In the genomic region with DNA sequence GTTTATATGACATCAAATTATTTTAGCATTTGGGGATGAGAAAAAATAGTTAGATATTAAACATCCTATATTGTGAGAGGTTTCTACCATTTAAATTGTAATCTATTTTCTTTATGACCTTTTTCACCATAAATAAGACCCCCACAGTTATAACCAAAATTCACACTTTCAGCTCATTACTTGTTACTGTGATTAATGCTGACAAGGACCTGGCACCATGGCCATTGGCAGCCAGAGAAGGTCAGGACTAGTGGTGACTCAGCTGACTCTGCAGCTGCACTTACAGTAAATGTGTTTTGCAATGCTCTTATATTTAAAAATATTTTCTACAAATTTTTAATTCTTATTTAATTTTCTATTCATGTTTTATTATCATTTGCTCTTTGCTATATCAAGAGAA, we compare ENCODE assay signal across 1 cellular context.
TF ChIP-seq lines count a peak whose summit lies in the region.

No MANE protein-coding gene starts in this region.

TF ChIP-seq in HepG2, 621 proteins besides CTCF, POLR2A, EP300 and RAD21 (continued from another document):
- TF ChIP-seq SOX6 (IDR thresholded peaks at IDR 0.05) (no peak), SOX6 (CRISPR knock-in tag; IDR thresholded peaks at IDR 0.05) (no peak), ZNF326 (CRISPR knock-in tag; IDR thresholded peaks at IDR 0.05; ENCODE audit: borderline replicate concordance) (no peak), TP53 (CRISPR knock-in tag; conservative IDR thresholded peaks at IDR 0.05) (no peak), ZNF7 (CRISPR knock-in tag; IDR thresholded peaks at IDR 0.05) (no peak), SP1 (IDR thresholded peaks at IDR 0.05) (no peak), SP1 (CRISPR knock-in tag; IDR thresholded peaks at IDR 0.05) (no peak)
- TF ChIP-seq, protein P1, sequence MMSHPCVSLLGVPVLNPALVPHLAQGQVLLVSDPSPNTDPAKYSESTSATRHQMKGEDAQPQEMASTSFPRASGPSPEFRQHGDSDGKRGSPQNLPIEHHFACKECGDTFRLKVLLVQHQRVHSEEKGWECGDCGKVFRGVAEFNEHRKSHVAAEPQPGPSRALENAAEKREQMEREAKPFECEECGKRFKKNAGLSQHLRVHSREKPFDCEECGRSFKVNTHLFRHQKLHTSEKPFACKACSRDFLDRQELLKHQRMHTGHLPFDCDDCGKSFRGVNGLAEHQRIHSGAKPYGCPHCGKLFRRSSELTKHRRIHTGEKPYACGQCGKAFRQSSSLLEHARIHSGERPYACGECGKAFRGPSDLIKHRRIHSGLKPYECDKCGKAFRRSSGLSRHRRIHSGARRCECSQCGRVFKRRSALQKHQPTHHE (CRISPR knock-in tag; IDR thresholded peaks at IDR 0.05; ENCODE audit: borderline replicate concordance): no peak
- TF ChIP-seq, protein P2, sequence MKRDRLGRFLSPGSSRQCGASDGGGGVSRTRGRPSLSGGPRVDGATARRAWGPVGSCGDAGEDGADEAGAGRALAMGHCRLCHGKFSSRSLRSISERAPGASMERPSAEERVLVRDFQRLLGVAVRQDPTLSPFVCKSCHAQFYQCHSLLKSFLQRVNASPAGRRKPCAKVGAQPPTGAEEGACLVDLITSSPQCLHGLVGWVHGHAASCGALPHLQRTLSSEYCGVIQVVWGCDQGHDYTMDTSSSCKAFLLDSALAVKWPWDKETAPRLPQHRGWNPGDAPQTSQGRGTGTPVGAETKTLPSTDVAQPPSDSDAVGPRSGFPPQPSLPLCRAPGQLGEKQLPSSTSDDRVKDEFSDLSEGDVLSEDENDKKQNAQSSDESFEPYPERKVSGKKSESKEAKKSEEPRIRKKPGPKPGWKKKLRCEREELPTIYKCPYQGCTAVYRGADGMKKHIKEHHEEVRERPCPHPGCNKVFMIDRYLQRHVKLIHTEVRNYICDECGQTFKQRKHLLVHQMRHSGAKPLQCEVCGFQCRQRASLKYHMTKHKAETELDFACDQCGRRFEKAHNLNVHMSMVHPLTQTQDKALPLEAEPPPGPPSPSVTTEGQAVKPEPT (CRISPR knock-in tag; IDR thresholded peaks at IDR 0.05; ENCODE audit: low read depth): no peak
